33 cellular contexts compared by ENCODE assay signal in the genomic region with DNA sequence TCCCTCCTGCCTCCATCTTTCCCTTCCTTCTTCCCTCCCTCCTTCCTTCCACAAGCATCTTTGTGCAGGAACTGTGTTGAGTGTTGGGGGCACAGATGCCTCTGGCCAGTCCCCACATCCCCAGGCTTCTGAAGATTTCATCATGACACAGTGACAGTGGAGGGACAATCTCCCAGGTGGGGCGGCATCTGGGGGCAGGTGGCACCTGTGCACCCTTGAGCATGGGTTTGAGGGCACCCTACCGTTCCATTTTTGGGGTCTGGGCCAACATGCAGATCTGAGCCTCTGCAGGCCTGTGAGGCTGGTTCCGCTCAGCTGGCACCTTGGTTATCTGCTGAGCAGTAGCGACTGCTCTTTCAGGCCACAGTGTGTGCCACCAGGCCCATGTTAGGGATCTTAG. TPM values are rescaled to one million over a fixed set of nuclear protein-coding genes. Genes with fewer than 3 reads are reported as not detected.
"Had no signal": no experiment of that assay in that cellular context is flagged by ENCODE, and none has a peak within 500 bp of the region (broad histone marks: within the 10 kb centered on the region; RNA-seq: fewer than 3 reads in every experiment).

No MANE protein-coding gene starts in this region.

- H3K9me3 Mint-ChIP-seq: activated B cell treated with CpG ODN at 0.5 μM for 24 hours; activated CD4-positive, alpha-beta memory T cell treated with anti-CD3 and anti-CD28 coated beads for 36 hours; activated CD4-positive, alpha-beta T cell treated with anti-CD3 and anti-CD28 coated beads, Interleukin-2, amount 10 ng/mL, durations not matched to agents 24 days and 14 days; activated CD8-positive, alpha-beta T cell treated with anti-CD3 and anti-CD28 coated beads for 36 hours; activated naive CD4-positive, alpha-beta T cell treated with anti-CD3 and anti-CD28 coated beads for 36 hours; activated naive CD4-positive, alpha-beta T cell treated with anti-CD3 and anti-CD28 coated beads, Interleukin-2, amount 50 U/mL, for 24 hours; activated naive CD8-positive, alpha-beta T cell treated with anti-CD3 and anti-CD28 coated beads for 36 hours; activated T-cell treated with anti-CD3 and anti-CD28 coated beads, Interleukin-2, amount 50 U/mL, for 4 hours; activated T-cell treated with anti-CD3 and anti-CD28 coated beads, Interleukin-2, amount 50 U/mL, for 72 hours; activated T-helper 1 cell treated with anti-CD3 and anti-CD28 coated beads, Interleukin-12 subunit alpha, Interleukin-12 subunit beta, Interleukin-2, Interleukin-4 antibody, amounts not matched to agents 30 ng/mL and 10 ng/mL and 1 ng/mL, durations not matched to agents 14 hours and 24 hours and 36 hours; activated T-helper 17 cell treated with anti-CD3 and anti-CD28 coated beads, Interleukin-2, amount 50 U/mL, for 72 hours; central memory CD8-positive, alpha-beta T cell; T-helper 1 cell treated with Interleukin-12 subunit alpha and Interleukin-12 subunit beta and Interleukin-4 antibody, amounts not matched to agents 30 μg/mL and 1 μg/mL, for 36 hours; T-helper 2 cell treated with Interferon-gamma antibody and Interleukin-4, amounts not matched to agents 5 μg/mL and 100 μg/mL, for 36 hours had no signal

- H3K36me3 Mint-ChIP-seq: activated CD4-positive, alpha-beta memory T cell treated with anti-CD3 and anti-CD28 coated beads for 36 hours; activated naive CD4-positive, alpha-beta T cell treated with anti-CD3 and anti-CD28 coated beads, Interleukin-2, amount 50 U/mL, for 24 hours; activated naive CD8-positive, alpha-beta T cell treated with anti-CD3 and anti-CD28 coated beads for 36 hours had no signal

- H3K4me3 Mint-ChIP-seq: activated B cell treated with CpG ODN at 0.5 μM for 24 hours; activated CD4-positive, alpha-beta memory T cell treated with anti-CD3 and anti-CD28 coated beads for 36 hours; activated CD4-positive, alpha-beta T cell treated with anti-CD3 and anti-CD28 coated beads, Interleukin-2, amount 10 ng/mL, durations not matched to agents 24 days and 14 days; activated CD8-positive, alpha-beta T cell treated with anti-CD3 and anti-CD28 coated beads for 36 hours; activated naive CD4-positive, alpha-beta T cell treated with anti-CD3 and anti-CD28 coated beads for 36 hours; activated naive CD4-positive, alpha-beta T cell treated with anti-CD3 and anti-CD28 coated beads, Interleukin-2, amount 50 U/mL, for 24 hours; activated naive CD8-positive, alpha-beta T cell treated with anti-CD3 and anti-CD28 coated beads for 36 hours; activated T-cell treated with anti-CD3 and anti-CD28 coated beads, Interleukin-2, amount 50 U/mL, for 4 hours; activated T-cell treated with anti-CD3 and anti-CD28 coated beads, Interleukin-2, amount 50 U/mL, for 72 hours; activated T-helper 1 cell treated with anti-CD3 and anti-CD28 coated beads, Interleukin-12 subunit alpha, Interleukin-12 subunit beta, Interleukin-2, Interleukin-4 antibody, amounts not matched to agents 30 ng/mL and 10 ng/mL and 1 ng/mL, durations not matched to agents 14 hours and 24 hours and 36 hours; activated T-helper 17 cell treated with anti-CD3 and anti-CD28 coated beads, Interleukin-2, amount 50 U/mL, for 72 hours; central memory CD8-positive, alpha-beta T cell; T-helper 1 cell treated with Interleukin-12 subunit alpha and Interleukin-12 subunit beta and Interleukin-4 antibody, amounts not matched to agents 30 μg/mL and 1 μg/mL, for 36 hours; T-helper 2 cell treated with Interferon-gamma antibody and Interleukin-4, amounts not matched to agents 5 μg/mL and 100 μg/mL, for 36 hours had no signal

- H3K27ac Mint-ChIP-seq: activated B cell treated with CpG ODN at 0.5 μM for 24 hours; activated CD4-positive, alpha-beta memory T cell treated with anti-CD3 and anti-CD28 coated beads for 36 hours; activated CD4-positive, alpha-beta T cell treated with anti-CD3 and anti-CD28 coated beads, Interleukin-2, amount 10 ng/mL, durations not matched to agents 24 days and 14 days; activated CD8-positive, alpha-beta T cell treated with anti-CD3 and anti-CD28 coated beads for 36 hours; activated naive CD4-positive, alpha-beta T cell treated with anti-CD3 and anti-CD28 coated beads for 36 hours; activated naive CD4-positive, alpha-beta T cell treated with anti-CD3 and anti-CD28 coated beads, Interleukin-2, amount 50 U/mL, for 24 hours; activated naive CD8-positive, alpha-beta T cell treated with anti-CD3 and anti-CD28 coated beads for 36 hours; activated T-cell treated with anti-CD3 and anti-CD28 coated beads, Interleukin-2, amount 50 U/mL, for 72 hours; activated T-helper 1 cell treated with anti-CD3 and anti-CD28 coated beads, Interleukin-12 subunit alpha, Interleukin-12 subunit beta, Interleukin-2, Interleukin-4 antibody, amounts not matched to agents 30 ng/mL and 10 ng/mL and 1 ng/mL, durations not matched to agents 14 hours and 24 hours and 36 hours; activated T-helper 17 cell treated with anti-CD3 and anti-CD28 coated beads, Interleukin-2, amount 50 U/mL, for 72 hours; T-helper 1 cell treated with Interleukin-12 subunit alpha and Interleukin-12 subunit beta and Interleukin-4 antibody, amounts not matched to agents 30 μg/mL and 1 μg/mL, for 36 hours; T-helper 2 cell treated with Interferon-gamma antibody and Interleukin-4, amounts not matched to agents 5 μg/mL and 100 μg/mL, for 36 hours had no signal

- H3K27me3 Mint-ChIP-seq: activated B cell treated with CpG ODN at 0.5 μM for 24 hours; activated CD4-positive, alpha-beta memory T cell treated with anti-CD3 and anti-CD28 coated beads for 36 hours; activated CD8-positive, alpha-beta T cell treated with anti-CD3 and anti-CD28 coated beads for 36 hours; activated naive CD4-positive, alpha-beta T cell treated with anti-CD3 and anti-CD28 coated beads, Interleukin-2, amount 50 U/mL, for 24 hours; activated naive CD8-positive, alpha-beta T cell treated with anti-CD3 and anti-CD28 coated beads for 36 hours; activated T-helper 17 cell treated with anti-CD3 and anti-CD28 coated beads, Interleukin-2, amount 50 U/mL, for 72 hours; central memory CD8-positive, alpha-beta T cell had no signal

- ATAC-seq: activated CD8-positive, alpha-beta T cell treated with anti-CD3 and anti-CD28 coated beads for 36 hours; activated T-cell treated with anti-CD3 and anti-CD28 coated beads, Interleukin-2, amount 50 U/mL, for 4 hours; activated T-cell treated with anti-CD3 and anti-CD28 coated beads, Interleukin-2, amount 50 U/mL, for 72 hours; activated T-helper 17 cell treated with anti-CD3 and anti-CD28 coated beads, Interleukin-2, amount 50 U/mL, for 72 hours; body of pancreas had no signal

- H3K4me1 Mint-ChIP-seq: activated naive CD4-positive, alpha-beta T cell treated with anti-CD3 and anti-CD28 coated beads, Interleukin-2, amount 50 U/mL, for 24 hours; activated naive CD8-positive, alpha-beta T cell treated with anti-CD3 and anti-CD28 coated beads for 36 hours; activated T-helper 17 cell treated with anti-CD3 and anti-CD28 coated beads, Interleukin-2, amount 50 U/mL, for 72 hours; central memory CD8-positive, alpha-beta T cell had no signal

- DNase-seq: activated B cell treated with CpG ODN at 0.5 μM for 24 hours; activated CD4-positive, alpha-beta memory T cell treated with anti-CD3 and anti-CD28 coated beads for 36 hours; activated CD4-positive, alpha-beta T cell treated with anti-CD3 and anti-CD28 coated beads for 4 hours; activated CD4-positive, alpha-beta T cell treated with anti-CD3 and anti-CD28 coated beads, Interleukin-2, amount 10 ng/mL, durations not matched to agents 24 days and 14 days; activated CD4-positive, alpha-beta T cell treated with anti-CD3 and anti-CD28 coated beads, Interleukin-2, amount 50 U/mL, for 1 hour; activated CD4-positive, alpha-beta T cell treated with anti-CD3 and anti-CD28 coated beads, Interleukin-2, amount 50 U/mL, for 4 hours; activated CD4-positive, CD25-positive, alpha-beta regulatory T cell treated with anti-CD3 and anti-CD28 coated beads, Interleukin-2, amount 50 U/mL, for 72 hours; activated CD8-positive, alpha-beta memory T cell treated with anti-CD3 and anti-CD28 coated beads, Interleukin-2, amount 50 U/mL, for 4 hours; activated CD8-positive, alpha-beta T cell treated with anti-CD3 and anti-CD28 coated beads for 36 hours; activated gamma-delta T cell treated with Interleukin-2 at 50 U/mL for 16 hours; activated naive CD4-positive, alpha-beta T cell; activated naive CD4-positive, alpha-beta T cell treated with anti-CD3 and anti-CD28 coated beads for 36 hours; activated naive CD8-positive, alpha-beta T cell treated with anti-CD3 and anti-CD28 coated beads for 36 hours; activated T-cell treated with anti-CD3 and anti-CD28 coated beads for 4 hours; activated T-cell treated with anti-CD3 and anti-CD28 coated beads, Interleukin-2, amount 50 U/mL, for 1 hour; activated T-cell treated with anti-CD3 and anti-CD28 coated beads, Interleukin-2, amount 50 U/mL, for 4 hours; activated T-cell treated with anti-CD3 and anti-CD28 coated beads, Interleukin-2, amount 50 U/mL, for 72 hours; amniotic stem cell; aorta; body of pancreas; brain microvascular endothelial cell; caudate nucleus; cerebellar nuclear complex; SW 1271; T-helper 1 cell; T-helper 2 cell; T-helper 9 cell had no signal

RNA-seq across cellular contexts. Expression of a gene that starts 57.6 kb away (rescaled TPM):
- total RNA-seq: activated naive CD4-positive, alpha-beta T cell treated with anti-CD3 and anti-CD28 coated beads for 36 hours; activated naive CD8-positive, alpha-beta T cell treated with anti-CD3 and anti-CD28 coated beads for 36 hours had no signal
